In the genomic region with DNA sequence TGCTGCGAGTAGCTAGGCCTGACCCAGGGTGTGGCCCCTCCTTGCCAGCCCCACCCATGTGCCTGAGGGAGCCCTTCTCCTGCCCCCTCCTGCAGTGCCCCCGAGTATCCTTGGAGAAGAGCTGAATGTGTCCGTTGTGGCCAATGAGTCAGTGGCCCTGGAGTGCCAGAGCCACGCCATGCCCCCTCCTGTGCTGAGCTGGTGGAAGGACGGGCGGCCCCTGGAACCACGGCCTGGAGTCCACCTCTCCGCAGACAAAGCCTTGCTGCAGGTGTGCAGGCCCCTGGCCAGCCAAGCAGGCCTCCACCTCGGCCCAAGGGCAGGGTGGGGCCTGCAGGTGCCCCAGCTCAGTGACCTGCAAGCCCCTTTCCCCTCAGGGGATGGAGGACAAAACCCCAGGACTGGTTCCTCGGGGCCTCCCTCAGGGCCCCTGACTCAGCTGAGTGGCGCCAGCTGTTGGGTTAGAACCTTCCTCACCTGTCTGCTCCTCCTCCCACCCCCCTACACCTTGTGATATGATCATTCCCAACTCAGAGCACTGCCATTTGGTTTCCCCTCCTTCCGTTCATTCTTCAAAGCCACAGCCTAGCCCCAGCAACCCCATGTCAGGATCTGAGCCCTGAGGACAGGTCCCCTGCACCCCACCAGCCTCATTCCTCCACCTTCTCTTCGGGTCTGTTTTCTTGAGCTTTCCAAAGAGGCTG, we compare ENCODE assay signal across 1 cellular context.
TF ChIP-seq lines count a peak whose summit lies in the region.

No MANE protein-coding gene starts in this region.

TF ChIP-seq in SK-N-SH treated with all-trans-retinoic acid at 6 μM for 48 hours, 23 proteins besides CTCF, POLR2A, EP300 and RAD21 (continued from another document):
- TF ChIP-seq, protein P1, sequence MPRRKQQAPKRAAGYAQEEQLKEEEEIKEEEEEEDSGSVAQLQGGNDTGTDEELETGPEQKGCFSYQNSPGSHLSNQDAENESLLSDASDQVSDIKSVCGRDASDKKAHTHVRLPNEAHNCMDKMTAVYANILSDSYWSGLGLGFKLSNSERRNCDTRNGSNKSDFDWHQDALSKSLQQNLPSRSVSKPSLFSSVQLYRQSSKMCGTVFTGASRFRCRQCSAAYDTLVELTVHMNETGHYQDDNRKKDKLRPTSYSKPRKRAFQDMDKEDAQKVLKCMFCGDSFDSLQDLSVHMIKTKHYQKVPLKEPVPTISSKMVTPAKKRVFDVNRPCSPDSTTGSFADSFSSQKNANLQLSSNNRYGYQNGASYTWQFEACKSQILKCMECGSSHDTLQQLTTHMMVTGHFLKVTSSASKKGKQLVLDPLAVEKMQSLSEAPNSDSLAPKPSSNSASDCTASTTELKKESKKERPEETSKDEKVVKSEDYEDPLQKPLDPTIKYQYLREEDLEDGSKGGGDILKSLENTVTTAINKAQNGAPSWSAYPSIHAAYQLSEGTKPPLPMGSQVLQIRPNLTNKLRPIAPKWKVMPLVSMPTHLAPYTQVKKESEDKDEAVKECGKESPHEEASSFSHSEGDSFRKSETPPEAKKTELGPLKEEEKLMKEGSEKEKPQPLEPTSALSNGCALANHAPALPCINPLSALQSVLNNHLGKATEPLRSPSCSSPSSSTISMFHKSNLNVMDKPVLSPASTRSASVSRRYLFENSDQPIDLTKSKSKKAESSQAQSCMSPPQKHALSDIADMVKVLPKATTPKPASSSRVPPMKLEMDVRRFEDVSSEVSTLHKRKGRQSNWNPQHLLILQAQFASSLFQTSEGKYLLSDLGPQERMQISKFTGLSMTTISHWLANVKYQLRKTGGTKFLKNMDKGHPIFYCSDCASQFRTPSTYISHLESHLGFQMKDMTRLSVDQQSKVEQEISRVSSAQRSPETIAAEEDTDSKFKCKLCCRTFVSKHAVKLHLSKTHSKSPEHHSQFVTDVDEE (CRISPR knock-in tag; IDR thresholded peaks at IDR 0.05): no peak
- TF ChIP-seq ZNF70 (CRISPR knock-in tag; IDR thresholded peaks at IDR 0.05): peak; percentile 96
